In the genomic region with DNA sequence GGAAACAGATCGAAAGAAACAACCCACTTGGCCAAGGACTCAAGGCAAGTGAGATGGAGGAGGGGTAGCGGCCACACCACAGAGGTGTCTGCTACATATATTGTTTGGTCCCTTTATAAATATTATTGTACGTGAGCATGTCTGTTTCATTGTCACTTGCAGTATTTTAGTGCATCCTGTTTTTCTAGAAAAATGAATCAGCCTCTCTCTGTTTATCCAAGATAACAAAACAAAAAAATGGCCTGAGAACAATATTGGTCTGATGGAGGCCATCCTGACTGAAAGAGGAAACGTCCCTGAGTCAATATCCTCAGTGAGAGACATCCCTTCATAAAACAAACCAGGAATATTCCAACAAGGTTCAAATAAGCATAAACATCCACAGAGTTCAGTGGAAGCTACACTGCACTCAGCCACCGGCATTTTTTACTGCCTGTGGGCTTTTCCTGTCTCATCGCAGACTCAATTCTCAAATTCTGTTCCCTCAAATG, we compare ENCODE assay signal across 13 cellular contexts. TPM values are rescaled to one million over a fixed set of nuclear protein-coding genes. Genes with fewer than 3 reads are reported as not detected.
DNase-seq lines count a peak whose midpoint lies in the region; ATAC-seq and TF ChIP-seq lines count a peak whose summit lies in the region.
"Had no signal": no experiment of that assay in that cellular context is flagged by ENCODE, and none has a peak within 500 bp of the region (broad histone marks: within the 10 kb centered on the region; RNA-seq: fewer than 3 reads in every experiment).

No MANE protein-coding gene starts in this region.

- H3K36me3 Mint-ChIP-seq in CD4-positive, alpha-beta memory T cell: no peaks in the 10 kb centered on the region

- DNase-seq in A172 (ENCODE audit: low spot score) (peak; percentile 30), Panc1 (ENCODE audit: low read depth, low spot score) (no peak), esophagus squamous epithelium (lab: John Stamatoyannopoulos, UW) (no peak), osteoblast (ENCODE audit: insufficient read length, low spot score, missing footprints) (no peak), NCI-H2081 (lab: John Stamatoyannopoulos, UW) (no peak)
- DNase-seq in CD4-positive, alpha-beta memory T cell: no peak
- DNase-seq: activated CD4-positive, alpha-beta T cell treated with anti-CD3 and anti-CD28 coated beads for 48 hours; activated T-cell treated with anti-CD3 and anti-CD28 coated beads, Interleukin-2, amount 50 U/mL, for 72 hours; DMS79; MM.1S; trophoblast cell had no signal

- H3K27ac Mint-ChIP-seq in CD4-positive, alpha-beta memory T cell: no peak overlapping the region
- H3K27ac Mint-ChIP-seq: activated T-cell treated with anti-CD3 and anti-CD28 coated beads, Interleukin-2, amount 50 U/mL, for 72 hours had no signal

- H3K27me3 Mint-ChIP-seq in CD4-positive, alpha-beta memory T cell: peaks cover 3 to 6% of the 10 kb centered on the region in 2 donors

- no peak overlapping the region for H2AFZ ChIP-seq in osteoblast (ENCODE audit: low read length)

- H3K4me3 ChIP-seq in Panc1 (ENCODE audit: low read depth in 2 of 2, low read length in 2 of 2) (peak overlapping the region in 1 of 2 experiments; percentile 38; a peak in 2 of 4 replicates), esophagus squamous epithelium (no peak overlapping the region), osteoblast (ENCODE audit: insufficient read depth, low read length) (no peak overlapping the region)
- H3K4me3 ChIP-seq in CD4-positive, alpha-beta memory T cell (ENCODE audit: low read length in 2 of 2): no peak overlapping the region

- H3K27me3 ChIP-seq in Panc1 (ENCODE audit: control insufficient read depth, insufficient read depth, low read length) (no peaks in the 10 kb centered on the region), esophagus squamous epithelium (no peaks in the 10 kb centered on the region), osteoblast (ENCODE audit: insufficient read depth, low read length) (no peaks in the 10 kb centered on the region)
- no peaks in the 10 kb centered on the region for H3K27me3 ChIP-seq in CD4-positive, alpha-beta memory T cell (ENCODE audit: insufficient read depth, low read length)

- 73 to 76% methylated on average over 6 of the region's 6 CpGs for WGBS in esophagus squamous epithelium, 2 donors

- H3K4me1 ChIP-seq in Panc1 (ENCODE audit: control insufficient read depth, insufficient read depth, low read length): peaks cover 93% of the 10 kb centered on the region
- H3K4me1 ChIP-seq in esophagus squamous epithelium: peaks cover 4 to 80% (median 36%) of the 10 kb centered on the region in 3 donors
- peaks cover 44% of the 10 kb centered on the region for H3K4me1 ChIP-seq in osteoblast (ENCODE audit: insufficient read depth, low read length)
- H3K4me1 ChIP-seq in CD4-positive, alpha-beta memory T cell (ENCODE audit: insufficient read depth, low read length): no peaks in the 10 kb centered on the region

- peak overlapping the region; percentile 100 for H3K27ac ChIP-seq in Panc1 (ENCODE audit: low read length)
- H3K27ac ChIP-seq in esophagus squamous epithelium: peak overlapping the region in 3 of 4 donors; percentile 24 to 66 (median 62)
- peak overlapping the region; percentile 64 for H3K27ac ChIP-seq in osteoblast (ENCODE audit: low read depth, low read length)
- H3K27ac ChIP-seq in CD4-positive, alpha-beta memory T cell (ENCODE audit: low read depth, low read length): no peak overlapping the region

- no peaks in the 10 kb centered on the region for H3K9me3 ChIP-seq in Panc1 (ENCODE audit: control insufficient read depth, insufficient read depth, low read depth, low read length)
- no peaks in the 10 kb centered on the region for H3K9me3 ChIP-seq in esophagus squamous epithelium
- H3K9me3 ChIP-seq in osteoblast (ENCODE audit: low read depth, low read length): no peaks in the 10 kb centered on the region
- H3K9me3 ChIP-seq in CD4-positive, alpha-beta memory T cell (ENCODE audit: control insufficient read depth in 1 of 2, low read length in 2 of 2): no peaks in the 10 kb centered on the region

- in situ Hi-C loops in Panc1 (cut with HindIII; ENCODE audit: low pct_unique_long_range_greater_than_20kb, low sequenced_read_pairs): no loop called here

- intact Hi-C loops in Panc1 (cut with micrococcal nuclease; ENCODE audit: unreplicated experiment): no loop called here
- intact Hi-C loops in esophagus squamous epithelium (cut with DNase I): no loop called here
- intact Hi-C loops in CD4-positive, alpha-beta memory T cell (cut with micrococcal nuclease): no loop called here

- peak overlapping the region; percentile 50 for H3K4me2 ChIP-seq in osteoblast (ENCODE audit: insufficient read depth, low read length)

- CTCF ChIA-PET in Panc1 (lab: Charles Lee): no interaction called here
- CTCF ChIA-PET in CD4-positive, alpha-beta memory T cell (lab: Charles Lee; ENCODE audit: partially characterized antibody): no interaction called here

- ATAC-seq in Panc1 (peak; percentile 35), GM18502 (IDR thresholded peaks at IDR 0.05; ENCODE audit: poor library complexity, unreplicated experiment) (no peak), HG03045 (IDR thresholded peaks at IDR 0.05; ENCODE audit: unreplicated experiment) (no peak)
- ATAC-seq: activated T-cell treated with anti-CD3 and anti-CD28 coated beads, Interleukin-2, amount 50 U/mL, for 72 hours had no signal

- peaks cover 0 to 3% (median under 1%) of the 10 kb centered on the region in 4 donors for H3K4me1 Mint-ChIP-seq in CD4-positive, alpha-beta memory T cell

- no peaks in the 10 kb centered on the region for H3K9me3 Mint-ChIP-seq in CD4-positive, alpha-beta memory T cell
- H3K9me3 Mint-ChIP-seq: activated T-cell treated with anti-CD3 and anti-CD28 coated beads, Interleukin-2, amount 50 U/mL, for 72 hours had no signal

- no TSS peak for BruUV-seq in Panc1 (replicated peaks; lab: Mats Ljungman, UMichigan)

- POLR2A ChIA-PET in Panc1 (lab: Charles Lee): interaction anchor here (0.6 kb wide), 1 partner anchor 14 kb away, joined by 3 read pairs; no protein-coding TSS in a partner anchor
- POLR2A ChIA-PET in CD4-positive, alpha-beta memory T cell (lab: Charles Lee; ENCODE audit: partially characterized antibody): no interaction called here

- H3K36me3 ChIP-seq in Panc1 (ENCODE audit: control insufficient read depth, insufficient read depth, low read length) (peaks cover 2% of the 10 kb centered on the region; the same call in 1 of the 2 replicates), esophagus squamous epithelium (no peaks in the 10 kb centered on the region), osteoblast (ENCODE audit: insufficient read depth, low read length) (peaks cover 5% of the 10 kb centered on the region)
- no peaks in the 10 kb centered on the region for H3K36me3 ChIP-seq in CD4-positive, alpha-beta memory T cell (ENCODE audit: insufficient read depth, low read length)

- H3K4me3 Mint-ChIP-seq in CD4-positive, alpha-beta memory T cell: no peak overlapping the region
- H3K4me3 Mint-ChIP-seq: activated T-cell treated with anti-CD3 and anti-CD28 coated beads, Interleukin-2, amount 50 U/mL, for 72 hours had no signal

- TF ChIP-seq CTCF in Panc1 (IDR thresholded peaks at IDR 0.05): no peak
- no peak for TF ChIP-seq CTCF in esophagus squamous epithelium (IDR thresholded peaks at IDR 0.05)
- no peak for TF ChIP-seq CTCF in osteoblast (IDR thresholded peaks at IDR 0.05; ENCODE audit: extremely low read depth, low read depth, low read length)

- TF ChIP-seq POLR2A in esophagus squamous epithelium (IDR thresholded peaks at IDR 0.05): no peak

- peaks cover 30% of the 10 kb centered on the region for H4K20me1 ChIP-seq in osteoblast (ENCODE audit: insufficient read depth, low read length)

- H3K79me2 ChIP-seq in osteoblast (ENCODE audit: insufficient read depth, low read length): peaks cover 94% of the 10 kb centered on the region

RNA-seq across cellular contexts. Expression of a gene that starts 42.0 kb away (rescaled TPM):
- total RNA-seq in A172 (2014; rRNA removed; shearing (Covaris generic)): 84.9 and 103 TPM in 2 replicates
- total RNA-seq in Panc1 (2021; ENCODE audit: unreplicated experiment) (298 TPM), esophagus squamous epithelium (100 to 1,000 TPM in 1 of 4 donors, 10 to 100 TPM in 3; 35.7 to 116 (median 39.6) TPM), osteoblast (79.3 and 84.7 TPM in 2 replicates)
- 335 TPM for polyA plus RNA-seq in Panc1 (2012; ENCODE audit: insufficient read length)
- 1 to 10 TPM; 1.1 to 1.2 TPM for total RNA-seq in CD4-positive, alpha-beta memory T cell
- under 1 TPM in 1 of 2 donors, not detected in 1; 0.41 TPM for polyA plus RNA-seq in CD4-positive, alpha-beta memory T cell

Comparison
In these comparisons a context has a peak if more than half of its experiments do, and no peak if none do; other contexts are left out.
1. RNA of a gene that starts 42.0 kb away (total RNA-seq): 298 TPM in Panc1 (single experiment), 84.9 to 103 TPM in A172, 79.3 to 84.7 TPM in osteoblast and 35.7 to 116 TPM in esophagus squamous epithelium; 1.1 to 1.2 TPM in CD4-positive, alpha-beta memory T cell; every median in the first group is over 10 times any median in the second.